1 cellular context compared by ENCODE assay signal in the genomic region with DNA sequence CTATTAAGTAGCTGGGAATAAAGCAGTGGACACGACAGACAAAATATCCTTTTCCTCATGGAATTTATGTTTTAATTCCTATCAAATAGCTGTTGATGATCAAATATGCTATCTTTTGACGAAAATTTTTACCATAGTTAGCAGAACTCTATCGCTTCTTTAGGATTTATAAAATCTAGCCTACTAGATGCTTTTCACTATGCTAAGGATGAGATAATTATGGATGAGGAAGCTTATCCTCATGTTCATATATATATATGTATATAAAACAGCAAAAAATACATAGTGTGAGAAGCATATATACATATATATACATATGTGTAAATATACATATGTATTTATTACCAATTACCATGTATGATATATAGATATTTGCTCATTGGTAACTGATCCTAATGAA.
TF ChIP-seq lines count a peak whose summit lies in the region.

No MANE protein-coding gene starts in this region.

TF ChIP-seq in IMR-90, 13 proteins besides CTCF, POLR2A, EP300 and RAD21:
- TF ChIP-seq FOS (IDR thresholded peaks at IDR 0.05; ENCODE audit: low read depth, low read length) = no peak
